In genomic region chr5:143403357-143403606, GRCh38 we compare ENCODE assay signal across 8 cellular contexts. TPM values are rescaled to one million over a fixed set of nuclear protein-coding genes. Genes with fewer than 3 reads are reported as not detected.
DNase-seq lines count a peak whose midpoint lies in the region; ATAC-seq and TF ChIP-seq lines count a peak whose summit lies in the region.

No MANE protein-coding gene starts in this region.

- H3K4me3 Mint-ChIP-seq in CD14-positive monocyte, result peak overlapping the region; percentile 90
- peak overlapping the region; percentile 70 to 96 (median 90) for H3K4me3 Mint-ChIP-seq in naive thymus-derived CD8-positive, alpha-beta T cell

- H3K36me3 ChIP-seq in duodenal mucosa (ENCODE audit: control insufficient read depth in 1 of 2, insufficient read depth in 2 of 2, low read length in 2 of 2), result peaks cover 0 to 4% of the 10 kb centered on the region in 2 donors

- POLR2A ChIA-PET in naive thymus-derived CD8-positive, alpha-beta T cell (lab: Charles Lee), result interaction anchor here (0.6 to 3.4 kb wide), 18 partner anchors 11 to 789 kb away, joined by 3 to 190 read pairs (median 6); partner anchors contain the start of genes KCTD16 and YIPF5

- peak overlapping the region; percentile 85 to 98 (median 93) for H3K27ac Mint-ChIP-seq in CD14-positive monocyte
- peak overlapping the region in 8 of 10 donors; percentile 53 to 91 (median 84) for H3K27ac Mint-ChIP-seq in naive thymus-derived CD8-positive, alpha-beta T cell

- peak overlapping the region; percentile 89 for H3K27ac ChIP-seq in duodenal mucosa (ENCODE audit: low read depth, low read length)

- ATAC-seq in GM21526 (IDR thresholded peaks at IDR 0.05; ENCODE audit: low FRiP score, unreplicated experiment), result peak; percentile 6
- ATAC-seq in naive thymus-derived CD8-positive, alpha-beta T cell, result peak; percentile 5 to 16
- ATAC-seq in GM19328 (IDR thresholded peaks at IDR 0.05; ENCODE audit: unreplicated experiment), result no peak

- TF ChIP-seq CTCF in CD14-positive monocyte (IDR thresholded peaks at IDR 0.05), result no peak
- no peak for TF ChIP-seq CTCF in LNCaP clone FGC (IDR thresholded peaks at IDR 0.05; ENCODE audit: control insufficient read depth, extremely low read depth, insufficient read depth)

- no peaks in the 10 kb centered on the region for H3K9me3 ChIP-seq in duodenal mucosa (ENCODE audit: control insufficient read depth in 1 of 2, low read length in 2 of 2)

- peaks cover 23 to 28% of the 10 kb centered on the region in 2 donors for H3K36me3 Mint-ChIP-seq in CD14-positive monocyte
- peaks cover 0 to 23% (median 23%) of the 10 kb centered on the region in 3 donors for H3K36me3 Mint-ChIP-seq in naive thymus-derived CD8-positive, alpha-beta T cell

- H3K9ac ChIP-seq in duodenal mucosa (ENCODE audit: low read depth in 1 of 2, low read length in 2 of 2), result peak overlapping the region; percentile 45 to 70

- no peaks in the 10 kb centered on the region for H3K27me3 ChIP-seq in duodenal mucosa (ENCODE audit: control insufficient read depth in 1 of 2, insufficient read depth in 2 of 2, low read length in 2 of 2)

- H3K4me3 ChIP-seq in LNCaP clone FGC (ENCODE audit: low read depth, low read length) (peak overlapping the region; percentile 37), duodenal mucosa (ENCODE audit: low read depth in 1 of 2, low read length in 2 of 2) (peak overlapping the region; percentile 79 to 95)

- DNase-seq in CD14-positive monocyte (ENCODE audit: low spot score), result no peak
- no peak for DNase-seq in LNCaP clone FGC (ENCODE audit: low read depth)
- DNase-seq in naive thymus-derived CD8-positive, alpha-beta T cell, result no peak
- no peak for DNase-seq in effector CD4-positive, alpha-beta T cell
- DNase-seq in AML-193 (lab: John Stamatoyannopoulos, UW), result no peak

- H3K4me1 ChIP-seq in duodenal mucosa (ENCODE audit: control insufficient read depth in 1 of 2, insufficient read depth in 2 of 2, low read length in 2 of 2), result peaks cover 24 to 39% of the 10 kb centered on the region in 2 donors

- H3K27me3 Mint-ChIP-seq in CD14-positive monocyte (ENCODE audit: low read depth in 3 of 3), result no peaks in the 10 kb centered on the region
- H3K27me3 Mint-ChIP-seq in naive thymus-derived CD8-positive, alpha-beta T cell, result no peaks in the 10 kb centered on the region

- intact Hi-C loops in CD14-positive monocyte (cut with micrococcal nuclease), result loop anchor here (2.0 to 10.0 kb wide), 6 partner anchors 34 to 398 kb away; no protein-coding TSS in a partner anchor

- H3K4me1 Mint-ChIP-seq in CD14-positive monocyte, result peaks cover 40% of the 10 kb centered on the region
- H3K4me1 Mint-ChIP-seq in naive thymus-derived CD8-positive, alpha-beta T cell, result peaks cover 20 to 48% (median 46%) of the 10 kb centered on the region in 4 donors

- H3K9me3 Mint-ChIP-seq in CD14-positive monocyte, result peaks cover 0 to 2% (median 0%) of the 10 kb centered on the region in 7 donors
- H3K9me3 Mint-ChIP-seq in naive thymus-derived CD8-positive, alpha-beta T cell, result peaks cover 0 to 8% (median 0%) of the 10 kb centered on the region in 9 donors

RNA-seq across cellular contexts. Expression of gene NR3C1, which starts 0.2 kb away (rescaled TPM):
- 10 to 100 TPM; 75.1 to 82.8 TPM for polyA plus RNA-seq in CD14-positive monocyte
- 100 to 1,000 TPM; 131 to 133 TPM for total RNA-seq in naive thymus-derived CD8-positive, alpha-beta T cell
- polyA plus RNA-seq in naive thymus-derived CD8-positive, alpha-beta T cell, result 10 to 100 TPM; 60.2 to 83.9 (median 67.1) TPM
